In genomic region chr2:240578110-240578450, GRCh38 we compare ENCODE assay signal across 29 cellular contexts. TPM values are rescaled to one million over a fixed set of nuclear protein-coding genes. Genes with fewer than 3 reads are reported as not detected.
DNase-seq lines count a peak whose midpoint lies in the region; ATAC-seq, FAIRE-seq and TF ChIP-seq lines count a peak whose summit lies in the region.
"Had no signal": no experiment of that assay in that cellular context is flagged by ENCODE, and none has a peak within 500 bp of the region (broad histone marks: within the 10 kb centered on the region; RNA-seq: fewer than 3 reads in every experiment).

No MANE protein-coding gene starts in this region.

- peaks cover 2% of the 10 kb centered on the region for H3K36me3 Mint-ChIP-seq in T-helper 17 cell (ENCODE audit: low read depth)
- H3K36me3 Mint-ChIP-seq in stimulated activated naive B cell treated with anti-CD40 and anti-IgM and Interleukin-4, amounts not matched to agents 10 μg/mL and 1 μg/mL and 100 μg/mL, for 72 hours: peaks cover 37 to 52% of the 10 kb centered on the region in 2 donors

- no peak for ATAC-seq in T-helper 17 cell
- ATAC-seq in stimulated activated naive B cell treated with anti-CD40 and anti-IgM and Interleukin-4, amounts not matched to agents 10 μg/mL and 1 μg/mL and 100 μg/mL, for 72 hours (replicated peaks): no peak
- ATAC-seq: foreskin keratinocyte, GM23338 had no signal

- H3K4me1 ChIP-seq in left ventricle myocardium inferior: peaks cover 33% of the 10 kb centered on the region
- H3K4me1 ChIP-seq in right atrium auricular region: peaks cover 0 to 20% of the 10 kb centered on the region in 2 donors
- H3K4me1 ChIP-seq in small intestine (ENCODE audit: control insufficient read depth in 2 of 2, insufficient read depth in 1 of 2, low read depth in 1 of 2, low read length in 1 of 2): peaks cover 4 to 6% of the 10 kb centered on the region in 2 donors

- DNase-seq in left ventricle myocardium inferior (peak; percentile 21), right atrium auricular region (ENCODE audit: low spot score) (no peak), T-helper 17 cell (no peak), small intestine (no peak), H7 (no peak)
- DNase-seq in stimulated activated naive B cell treated with anti-CD40 and anti-IgM and Interleukin-4, amounts not matched to agents 10 μg/mL and 1 μg/mL and 100 μg/mL, for 72 hours: no peak
- DNase-seq: activated CD4-positive, alpha-beta T cell treated with anti-CD3 and anti-CD28 coated beads, Interleukin-2, amount 10 ng/mL, durations not matched to agents 24 days and 14 days; activated naive CD4-positive, alpha-beta T cell treated with anti-CD3 and anti-CD28 coated beads, Interleukin-2, amount 10 ng/mL, durations not matched to agents 7 days and 5 days; aorta; cortex of kidney; endodermal cell; foreskin keratinocyte; Kasumi-1; kidney; NCI-H146; NCI-H2107; NCI-H446; OCI-M1; ovary; SHP77; spleen; T-helper 9 cell had no signal

- H3K36me3 ChIP-seq in left ventricle myocardium inferior (peaks cover 55% of the 10 kb centered on the region), right atrium auricular region (peaks cover 39% of the 10 kb centered on the region), small intestine (ENCODE audit: control insufficient read depth in 2 of 2, insufficient read depth in 2 of 2, low read length in 2 of 2) (peaks cover 5 to 20% of the 10 kb centered on the region in 2 donors), H7 (replicated peaks; ENCODE audit: control insufficient read depth, insufficient read depth, low read length) (no peaks in the 10 kb centered on the region)
- H3K36me3 ChIP-seq: ovary had no signal

- H3K27me3 ChIP-seq in left ventricle myocardium inferior (ENCODE audit: low read depth): no peaks in the 10 kb centered on the region
- H3K27me3 ChIP-seq in right atrium auricular region: no peaks in the 10 kb centered on the region
- no peaks in the 10 kb centered on the region for H3K27me3 ChIP-seq in small intestine (ENCODE audit: control insufficient read depth in 2 of 2, insufficient read depth in 2 of 2, low read length in 2 of 2)
- H3K27me3 ChIP-seq in H7 (ENCODE audit: control insufficient read depth, insufficient read depth, low read length): no peaks in the 10 kb centered on the region
- H3K27me3 ChIP-seq: cardiac muscle cell, esophagus muscularis mucosa, foreskin keratinocyte, heart left ventricle, ovary, spleen had no signal

- no peaks in the 10 kb centered on the region for H3K27me3 Mint-ChIP-seq in T-helper 17 cell
- H3K27me3 Mint-ChIP-seq in stimulated activated naive B cell treated with anti-CD40 and anti-IgM and Interleukin-4, amounts not matched to agents 10 μg/mL and 1 μg/mL and 100 μg/mL, for 72 hours: no peaks in the 10 kb centered on the region
- H3K27me3 Mint-ChIP-seq: activated CD4-positive, alpha-beta T cell treated with anti-CD3 and anti-CD28 coated beads, Interleukin-2, amount 10 ng/mL, durations not matched to agents 24 days and 14 days; activated naive CD4-positive, alpha-beta T cell treated with anti-CD3 and anti-CD28 coated beads, Interleukin-2, amount 10 ng/mL, durations not matched to agents 7 days and 5 days had no signal

- FAIRE-seq in small intestine (lab: Jason Lieb, UNC): no peak
- FAIRE-seq: G401.6, kidney had no signal

- H3K4me1 Mint-ChIP-seq in T-helper 17 cell: peaks cover 20% of the 10 kb centered on the region
- peaks cover 25 to 39% of the 10 kb centered on the region in 2 donors for H3K4me1 Mint-ChIP-seq in stimulated activated naive B cell treated with anti-CD40 and anti-IgM and Interleukin-4, amounts not matched to agents 10 μg/mL and 1 μg/mL and 100 μg/mL, for 72 hours

- peak overlapping the region; percentile 3 for H3K27ac Mint-ChIP-seq in T-helper 17 cell
- peak overlapping the region; percentile 25 for H3K27ac Mint-ChIP-seq in stimulated activated naive B cell treated with anti-CD40 and anti-IgM and Interleukin-4, amounts not matched to agents 10 μg/mL and 1 μg/mL and 100 μg/mL, for 72 hours
- H3K27ac Mint-ChIP-seq: activated T-helper 1 cell treated with anti-CD3 and anti-CD28 coated beads, Interleukin-12 subunit alpha, Interleukin-12 subunit beta, Interleukin-2, Interleukin-4 antibody, amounts not matched to agents 30 ng/mL and 10 ng/mL and 1 ng/mL, durations not matched to agents 14 hours and 24 hours and 36 hours; endodermal cell; GM23338; nephron had no signal

- H3K27ac ChIP-seq in left ventricle myocardium inferior (replicated peaks) (peak overlapping the region; percentile 7), right atrium auricular region (no peak overlapping the region), small intestine (ENCODE audit: low read depth in 1 of 2, low read length in 1 of 2) (no peak overlapping the region)
- H3K27ac ChIP-seq: cardiac muscle cell, foreskin keratinocyte, ovary had no signal

- intact Hi-C loops in left ventricle myocardium inferior (cut with micrococcal nuclease): no loop called here

- no peak for TF ChIP-seq CTCF in left ventricle myocardium inferior (IDR thresholded peaks at IDR 0.05; ENCODE audit: borderline replicate concordance)
- TF ChIP-seq CTCF in right atrium auricular region (IDR thresholded peaks at IDR 0.05): no peak

- H3K9me3 ChIP-seq in left ventricle myocardium inferior (replicated peaks): peaks cover 8% of the 10 kb centered on the region
- no peaks in the 10 kb centered on the region for H3K9me3 ChIP-seq in right atrium auricular region
- no peaks in the 10 kb centered on the region for H3K9me3 ChIP-seq in T-helper 17 cell (ENCODE audit: control insufficient read depth, low read length, poor library complexity, severe bottlenecking)
- H3K9me3 ChIP-seq in small intestine (ENCODE audit: control insufficient read depth, low read depth): no peaks in the 10 kb centered on the region
- H3K9me3 ChIP-seq: ovary had no signal

- H3K9me3 Mint-ChIP-seq in stimulated activated naive B cell treated with anti-CD40 and anti-IgM and Interleukin-4, amounts not matched to agents 10 μg/mL and 1 μg/mL and 100 μg/mL, for 72 hours: peaks cover 0 to 2% of the 10 kb centered on the region in 2 donors
- H3K9me3 Mint-ChIP-seq: activated CD4-positive, alpha-beta T cell treated with anti-CD3 and anti-CD28 coated beads, Interleukin-2, amount 10 ng/mL, durations not matched to agents 24 days and 14 days; activated T-helper 1 cell treated with anti-CD3 and anti-CD28 coated beads, Interleukin-12 subunit alpha, Interleukin-12 subunit beta, Interleukin-2, Interleukin-4 antibody, amounts not matched to agents 30 ng/mL and 10 ng/mL and 1 ng/mL, durations not matched to agents 14 hours and 24 hours and 36 hours; endodermal cell; GM23338; nephron had no signal

- WGBS in small intestine, 3 donors: 84 to 92% (median 87%) methylated on average over 9 of the region's 9 CpGs

- H3K4me3 ChIP-seq in left ventricle myocardium inferior (no peak overlapping the region), right atrium auricular region (no peak overlapping the region), small intestine (ENCODE audit: low read depth in 1 of 2, low read length in 2 of 2) (no peak overlapping the region), H7 (ENCODE audit: insufficient read depth, low read depth, low read length) (no peak overlapping the region)
- H3K4me3 ChIP-seq: cardiac muscle cell, esophagus muscularis mucosa, GM23338, heart left ventricle, ovary, spleen had no signal

- no peak overlapping the region for H3K4me3 Mint-ChIP-seq in T-helper 17 cell
- H3K4me3 Mint-ChIP-seq in stimulated activated naive B cell treated with anti-CD40 and anti-IgM and Interleukin-4, amounts not matched to agents 10 μg/mL and 1 μg/mL and 100 μg/mL, for 72 hours: no peak overlapping the region
- H3K4me3 Mint-ChIP-seq: activated CD4-positive, alpha-beta T cell treated with anti-CD3 and anti-CD28 coated beads, Interleukin-2, amount 10 ng/mL, durations not matched to agents 24 days and 14 days; activated naive CD4-positive, alpha-beta T cell treated with anti-CD3 and anti-CD28 coated beads, Interleukin-2, amount 10 ng/mL, durations not matched to agents 7 days and 5 days; activated T-helper 1 cell treated with anti-CD3 and anti-CD28 coated beads, Interleukin-12 subunit alpha, Interleukin-12 subunit beta, Interleukin-2, Interleukin-4 antibody, amounts not matched to agents 30 ng/mL and 10 ng/mL and 1 ng/mL, durations not matched to agents 14 hours and 24 hours and 36 hours; endodermal cell; GM23338; nephron had no signal

RNA-seq across cellular contexts. Expression of gene CAPN10, which starts 8.5 kb away (rescaled TPM):
- 31.2 TPM for total RNA-seq in left ventricle myocardium inferior
- total RNA-seq in right atrium auricular region: 10 to 100 TPM; 14.1 to 14.6 TPM
- total RNA-seq in T-helper 17 cell: 10 to 100 TPM; 64.2 to 82.9 TPM
- polyA plus RNA-seq in small intestine: 10 to 100 TPM; 19.7 to 33.8 (median 32.9) TPM
- 66.5 and 69.0 TPM in 2 replicates for total RNA-seq in H7 (2014; rRNA removed; shearing (Covaris generic))

RNA-seq across cellular contexts. Expression of gene RNPEPL1, which starts 9.8 kb away (rescaled TPM):
- total RNA-seq in left ventricle myocardium inferior: 80.1 TPM
- total RNA-seq in right atrium auricular region: 10 to 100 TPM; 62.0 to 76.3 TPM
- total RNA-seq in T-helper 17 cell: 100 to 1,000 TPM; 111 to 130 TPM
- 100 to 1,000 TPM; 100 to 149 (median 131) TPM for polyA plus RNA-seq in small intestine
- 10.3 and 15.2 TPM in 2 replicates for total RNA-seq in H7 (2014; rRNA removed; shearing (Covaris generic))

RNA-seq across cellular contexts. Expression of gene DUSP28, which starts 17.9 kb away (rescaled TPM):
- total RNA-seq in left ventricle myocardium inferior (19.3 TPM), right atrium auricular region (10 to 100 TPM; 12.0 to 17.5 TPM), T-helper 17 cell (10 to 100 TPM; 12.5 to 12.8 TPM)
- 1 to 10 TPM; 1.8 to 7.0 (median 3.1) TPM for polyA plus RNA-seq in small intestine
- 2.4 and 2.5 TPM in 2 replicates for total RNA-seq in H7 (2014; rRNA removed; shearing (Covaris generic))

RNA-seq across cellular contexts. Expression of gene ANKMY1, which starts 20.3 kb away (rescaled TPM):
- total RNA-seq in left ventricle myocardium inferior (4.0 TPM), right atrium auricular region (1 to 10 TPM; 3.7 to 7.9 TPM), T-helper 17 cell (10 to 100 TPM; 34.6 to 42.6 TPM)
- polyA plus RNA-seq in small intestine: 1 to 10 TPM; 3.4 to 5.9 (median 5.9) TPM
- 3.6 and 8.9 TPM in 2 replicates for total RNA-seq in H7 (2014; rRNA removed; shearing (Covaris generic))

RNA-seq across cellular contexts. Expression of gene GPR35, which starts 47.2 kb away (rescaled TPM):
- 1.3 TPM for total RNA-seq in left ventricle myocardium inferior
- total RNA-seq in right atrium auricular region: under 1 TPM; 0.56 to 0.86 TPM
- 10 to 100 TPM in 1 of 2 donors, 1 to 10 TPM in 1; 5.4 to 14.4 TPM for total RNA-seq in T-helper 17 cell
- 100 to 1,000 TPM in 2 of 3 donors, 10 to 100 TPM in 1; 75.5 to 367 (median 327) TPM for polyA plus RNA-seq in small intestine
- total RNA-seq in H7 (2014; rRNA removed; shearing (Covaris generic)): 0.07 TPM in 1 of 2 replicates, not detected in the other
- total RNA-seq: GM23338 had no signal
- polyA plus RNA-seq: GM23338 had no signal
